In genomic region chr2:219598308-219599078, GRCh38 we compare ENCODE assay signal across 8 cellular contexts. TPM values are rescaled to one million over a fixed set of nuclear protein-coding genes. Genes with fewer than 3 reads are reported as not detected.
DNase-seq lines count a peak whose midpoint lies in the region; ATAC-seq, FAIRE-seq and TF ChIP-seq lines count a peak whose summit lies in the region.

No MANE protein-coding gene starts in this region.

- peaks cover 20% of the 10 kb centered on the region for H3K4me1 Mint-ChIP-seq in activated naive CD8-positive, alpha-beta T cell (ENCODE audit: low read depth)
- H3K4me1 Mint-ChIP-seq in type B pancreatic cell (ENCODE audit: unreplicated experiment), result peaks cover 31% of the 10 kb centered on the region

- H3K9me3 ChIP-seq in left ventricle myocardium inferior (replicated peaks), result no peaks in the 10 kb centered on the region
- H3K9me3 ChIP-seq in HepG2 (ENCODE audit: low read length), result no peaks in the 10 kb centered on the region

- no peak for TF ChIP-seq EP300 in HepG2 (IDR thresholded peaks at IDR 0.05; ENCODE audit: low read depth in 2 of 2, low read length in 2 of 2)
- no peak for TF ChIP-seq EP300 in HepG2 (CRISPR knock-in tag; IDR thresholded peaks at IDR 0.05; ENCODE audit: borderline replicate concordance)

- H3K4me2 ChIP-seq in HepG2 (ENCODE audit: low read depth, low read length), result peak overlapping the region; percentile 98

- POLR2A ChIA-PET in HepG2 (lab: Yijun Ruan, JAX), result interaction anchor here (0.7 to 7.6 kb wide), 12 partner anchors 10 to 210 kb away, joined by 3 to 150 read pairs (median 22); partner anchors contain the start of genes CHPF, DNPEP, GMPPA and INHA

- DNase-seq in left ventricle myocardium inferior (no peak), cardiac septum (ENCODE audit: low spot score) (no peak), HepG2 (ENCODE audit: low spot score) (no peak), type B pancreatic cell (ENCODE audit: extremely low spot score, unreplicated experiment) (no peak), GM10266 (ENCODE audit: extremely low spot score) (no peak)
- no peak for DNase-seq in activated CD4-positive, CD25-positive, alpha-beta regulatory T cell (lab: John Stamatoyannopoulos, UW)

- no peaks in the 10 kb centered on the region for H3K27me3 ChIP-seq in left ventricle myocardium inferior (ENCODE audit: low read depth)
- no peaks in the 10 kb centered on the region; a peak in 1 of 5 replicates for H3K27me3 ChIP-seq in HepG2 (ENCODE audit: control insufficient read depth in 1 of 2, insufficient read depth in 2 of 2, low read length in 2 of 2)

- intact Hi-C loops in left ventricle myocardium inferior (cut with micrococcal nuclease), result no loop called here
- intact Hi-C loops in cardiac septum (cut with DNase I), result no loop called here
- intact Hi-C loops in HepG2 (cut with micrococcal nuclease; ENCODE audit: unreplicated experiment), result loop anchor here (5.0 kb wide), 3 partner anchors 36 to 211 kb away; partner anchors contain the start of genes DNPEP and GMPPA

- H3K36me3 Mint-ChIP-seq in activated naive CD8-positive, alpha-beta T cell, result peaks cover 5% of the 10 kb centered on the region
- no peaks in the 10 kb centered on the region for H3K36me3 Mint-ChIP-seq in type B pancreatic cell

- FAIRE-seq in HepG2 (lab: Jason Lieb, UNC), result no peak

- peak overlapping the region; percentile 97 for H3K4me3 Mint-ChIP-seq in activated naive CD8-positive, alpha-beta T cell
- H3K4me3 Mint-ChIP-seq in type B pancreatic cell, result peak overlapping the region; percentile 98

- H3K9me3 Mint-ChIP-seq in activated naive CD8-positive, alpha-beta T cell (ENCODE audit: low read depth), result no peaks in the 10 kb centered on the region
- no peaks in the 10 kb centered on the region for H3K9me3 Mint-ChIP-seq in type B pancreatic cell

- 18% methylated on average over 9 of the region's 9 CpGs for WGBS in HepG2 (ENCODE audit: low lambda C conversion rate)

- peak overlapping the region; percentile 96 for H3K27ac Mint-ChIP-seq in activated naive CD8-positive, alpha-beta T cell
- H3K27ac Mint-ChIP-seq in type B pancreatic cell, result peak overlapping the region; percentile 98

- no peaks in the 10 kb centered on the region for H4K20me1 ChIP-seq in HepG2 (ENCODE audit: insufficient read depth, low read length)

- peak overlapping the region; percentile 98 for H3K27ac ChIP-seq in left ventricle myocardium inferior (replicated peaks)
- peak overlapping the region; percentile 95 for H3K27ac ChIP-seq in HepG2 (ENCODE audit: extremely low read length, insufficient read depth, low read length)

- H3K27me3 Mint-ChIP-seq in activated naive CD8-positive, alpha-beta T cell, result peaks cover 1% of the 10 kb centered on the region
- no peaks in the 10 kb centered on the region for H3K27me3 Mint-ChIP-seq in type B pancreatic cell

- TSS peak; percentile 84 for BruUV-seq in HepG2 (replicated peaks; lab: Mats Ljungman, UMichigan)

- H3K4me1 ChIP-seq in left ventricle myocardium inferior (peaks cover 25% of the 10 kb centered on the region), HepG2 (ENCODE audit: insufficient read depth, low read length) (peaks cover 45% of the 10 kb centered on the region)

- TF ChIP-seq CTCF in left ventricle myocardium inferior (IDR thresholded peaks at IDR 0.05; ENCODE audit: borderline replicate concordance), result no peak
- TF ChIP-seq CTCF in HepG2 (CRISPR knock-in tag; IDR thresholded peaks at IDR 0.05), result no peak
- no peak for TF ChIP-seq CTCF in type B pancreatic cell (conservative IDR thresholded peaks at IDR 0.05)
- no peak for TF ChIP-seq CTCF in GM10266 (IDR thresholded peaks at IDR 0.05; ENCODE audit: control insufficient read depth, insufficient read depth, low read depth, missing control alignments)

- peak overlapping the region; percentile 95 for H3K9ac ChIP-seq in HepG2 (ENCODE audit: insufficient read depth, low read depth, low read length)

- CTCF ChIA-PET in HepG2 (lab: Yijun Ruan, JAX; ENCODE audit: low intra/inter-chr PET ratio, low total read pairs), result interaction anchor here (1.3 to 2.3 kb wide), 2 partner anchors 44 to 57 kb away, joined by 7 to 12 read pairs; no protein-coding TSS in a partner anchor

- TF ChIP-seq POLR2A in HepG2 (IDR thresholded peaks at IDR 0.05; ENCODE audit: insufficient read depth in 1 of 2, low read depth in 2 of 2, low read length in 2 of 2), result peak in 1 of 2 experiments; percentile 65; a peak in 3 of 4 replicates

- peak overlapping the region; percentile 68 for H2AFZ ChIP-seq in HepG2 (ENCODE audit: low read length)

- H3K4me3 ChIP-seq in left ventricle myocardium inferior (peak overlapping the region; percentile 81), HepG2 (replicated peaks in 1 of 3; ENCODE audit: insufficient read depth in 1 of 3, low read depth in 2 of 3, low read length in 3 of 3) (peak overlapping the region; percentile 72 to 91 (median 74))

- TF ChIP-seq RAD21 in HepG2 (CRISPR knock-in tag; IDR thresholded peaks at IDR 0.05), result no peak

- ATAC-seq in HepG2 (no peak), HG02588 (IDR thresholded peaks at IDR 0.05; ENCODE audit: unreplicated experiment) (no peak)

- H3K36me3 ChIP-seq in left ventricle myocardium inferior (peaks cover 24% of the 10 kb centered on the region), HepG2 (replicated peaks in 1 of 2; ENCODE audit: control insufficient read depth in 1 of 2, insufficient read depth in 2 of 2, low read length in 2 of 2) (peaks cover 9 to 15% of the 10 kb centered on the region in 2 experiments; a peak in 4 of 5 replicates)

- in situ Hi-C loops in HepG2 (cut with HindIII; ENCODE audit: extremely low pct_ligation_motif_present, low pct_unique_long_range_greater_than_20kb), result loop anchor here (5.0 kb wide), 1 partner anchor 36 kb away; no protein-coding TSS in a partner anchor

- peaks cover 6% of the 10 kb centered on the region for H3K79me2 ChIP-seq in HepG2 (ENCODE audit: insufficient read depth, low read length)

RNA-seq across cellular contexts. Expression of gene STK11IP, which starts 0.8 kb away (rescaled TPM):
- total RNA-seq in left ventricle myocardium inferior, result 15.9 TPM
- total RNA-seq in cardiac septum, result 20.2 TPM
- total RNA-seq in HepG2 (2016; rRNA removed; fragmentation: Illumina TruSeq; extraction: Trizol), result 5.6 and 12.8 TPM in 2 replicates
- 3.5 and 4.7 TPM in 2 replicates for total RNA-seq in HepG2 (2016; cell fraction: cytosol; rRNA removed; fragmentation: Illumina TruSeq; extraction: Trizol; ENCODE audit: low read depth)
- total RNA-seq in HepG2 (2016; cell fraction: insoluble cytoplasmic fraction; rRNA removed; fragmentation: Illumina TruSeq; extraction: Trizol), result 5.0 and 14.2 TPM in 2 replicates
- 2.7 and 3.2 TPM in 2 replicates for total RNA-seq in HepG2 (2016; cell fraction: membrane; rRNA removed; fragmentation: Illumina TruSeq; extraction: Trizol)
- 20.7 and 21.9 TPM in 2 replicates for total RNA-seq in HepG2 (2016; cell fraction: nucleus; rRNA removed; fragmentation: Illumina TruSeq; extraction: Trizol)
- polyA plus RNA-seq in HepG2 (2011; rRNA removed), result 24.0 and 30.2 TPM in 2 replicates
- 5.6 and 8.5 TPM in 2 replicates for polyA plus RNA-seq in HepG2 (2011; cell fraction: cytosol; rRNA removed)
- polyA plus RNA-seq in HepG2 (2011; cell fraction: nucleus; rRNA removed), result 272 and 337 TPM in 2 replicates
- polyA plus RNA-seq in HepG2 (2012), result 18.1 and 20.5 TPM in 2 replicates
- polyA plus RNA-seq in HepG2 (2016; cell fraction: cytosol; fragmentation: Illumina TruSeq; extraction: Trizol; ENCODE audit: low read depth), result 0.70 and 0.72 TPM in 2 replicates
- polyA plus RNA-seq in HepG2 (2016; cell fraction: insoluble cytoplasmic fraction; fragmentation: Illumina TruSeq; extraction: Trizol; ENCODE audit: low read depth), result 3.7 and 5.6 TPM in 2 replicates
- 1.2 TPM in 2 replicates for polyA plus RNA-seq in HepG2 (2016; cell fraction: membrane; fragmentation: Illumina TruSeq; extraction: Trizol; ENCODE audit: low read depth)
- 44.8 and 52.7 TPM in 2 replicates for polyA plus RNA-seq in HepG2 (2016; cell fraction: nucleus; fragmentation: Illumina TruSeq; extraction: Trizol; ENCODE audit: insufficient read depth, low read depth)
- polyA minus RNA-seq in HepG2 (2011; rRNA and poly(A)+ RNA removed; ENCODE audit: low replicate concordance), result 23.0 and 45.7 TPM in 2 replicates
- 8.2 and 10.4 TPM in 2 replicates for polyA minus RNA-seq in HepG2 (2011; cell fraction: cytosol; rRNA and poly(A)+ RNA removed)
- 52.1 and 52.7 TPM in 2 replicates for polyA minus RNA-seq in HepG2 (2011; cell fraction: nucleus; rRNA and poly(A)+ RNA removed)
- 30.7 and 42.5 TPM in 2 replicates for total RNA-seq in type B pancreatic cell (ENCODE audit: low replicate concordance)

RNA-seq across cellular contexts. Expression of gene INHA, which starts 26.4 kb away (rescaled TPM):
- total RNA-seq in left ventricle myocardium inferior, result 2.4 TPM
- 0.59 TPM for total RNA-seq in cardiac septum
- total RNA-seq in HepG2 (2016; rRNA removed; fragmentation: Illumina TruSeq; extraction: Trizol), result 1.9 and 4.1 TPM in 2 replicates
- total RNA-seq in HepG2 (2016; cell fraction: cytosol; rRNA removed; fragmentation: Illumina TruSeq; extraction: Trizol; ENCODE audit: low read depth), result 3.4 and 4.1 TPM in 2 replicates
- 2.5 and 3.2 TPM in 2 replicates for total RNA-seq in HepG2 (2016; cell fraction: insoluble cytoplasmic fraction; rRNA removed; fragmentation: Illumina TruSeq; extraction: Trizol)
- total RNA-seq in HepG2 (2016; cell fraction: membrane; rRNA removed; fragmentation: Illumina TruSeq; extraction: Trizol), result 3.4 and 5.3 TPM in 2 replicates
- 2.0 and 3.3 TPM in 2 replicates for total RNA-seq in HepG2 (2016; cell fraction: nucleus; rRNA removed; fragmentation: Illumina TruSeq; extraction: Trizol)
- polyA plus RNA-seq in HepG2 (2011; rRNA removed), result 15.2 and 23.1 TPM in 2 replicates
- 13.0 and 22.2 TPM in 2 replicates for polyA plus RNA-seq in HepG2 (2011; cell fraction: cytosol; rRNA removed)
- 28.4 and 35.0 TPM in 2 replicates for polyA plus RNA-seq in HepG2 (2011; cell fraction: nucleus; rRNA removed)
- polyA plus RNA-seq in HepG2 (2012), result 11.4 and 17.5 TPM in 2 replicates
- polyA plus RNA-seq in HepG2 (2016; cell fraction: cytosol; fragmentation: Illumina TruSeq; extraction: Trizol; ENCODE audit: low read depth), result 3.1 and 3.7 TPM in 2 replicates
- polyA plus RNA-seq in HepG2 (2016; cell fraction: insoluble cytoplasmic fraction; fragmentation: Illumina TruSeq; extraction: Trizol; ENCODE audit: low read depth), result 2.1 TPM in 2 replicates
- 3.5 and 4.5 TPM in 2 replicates for polyA plus RNA-seq in HepG2 (2016; cell fraction: membrane; fragmentation: Illumina TruSeq; extraction: Trizol; ENCODE audit: low read depth)
- polyA plus RNA-seq in HepG2 (2016; cell fraction: nucleus; fragmentation: Illumina TruSeq; extraction: Trizol; ENCODE audit: insufficient read depth, low read depth), result 3.6 and 4.6 TPM in 2 replicates
- 1.0 and 25.1 TPM in 2 replicates for polyA minus RNA-seq in HepG2 (2011; rRNA and poly(A)+ RNA removed; ENCODE audit: low replicate concordance)
- polyA minus RNA-seq in HepG2 (2011; cell fraction: cytosol; rRNA and poly(A)+ RNA removed), result 5.1 and 5.8 TPM in 2 replicates
- polyA minus RNA-seq in HepG2 (2011; cell fraction: nucleus; rRNA and poly(A)+ RNA removed), result 2.3 and 2.6 TPM in 2 replicates
- total RNA-seq in type B pancreatic cell (ENCODE audit: low replicate concordance), result 1.2 and 1.3 TPM in 2 replicates

RNA-seq across cellular contexts. Expression of gene OBSL1, which starts 27.2 kb away (rescaled TPM):
- total RNA-seq in left ventricle myocardium inferior (208 TPM), cardiac septum (199 TPM), HepG2 (2016; rRNA removed; fragmentation: Illumina TruSeq; extraction: Trizol) (65.4 and 86.7 TPM in 2 replicates), type B pancreatic cell (ENCODE audit: low replicate concordance) (118 and 197 TPM in 2 replicates)
- total RNA-seq in HepG2 (2016; cell fraction: cytosol; rRNA removed; fragmentation: Illumina TruSeq; extraction: Trizol; ENCODE audit: low read depth), result 17.5 and 19.8 TPM in 2 replicates
- 54.2 and 89.3 TPM in 2 replicates for total RNA-seq in HepG2 (2016; cell fraction: insoluble cytoplasmic fraction; rRNA removed; fragmentation: Illumina TruSeq; extraction: Trizol)
- 30.2 and 34.7 TPM in 2 replicates for total RNA-seq in HepG2 (2016; cell fraction: membrane; rRNA removed; fragmentation: Illumina TruSeq; extraction: Trizol)
- total RNA-seq in HepG2 (2016; cell fraction: nucleus; rRNA removed; fragmentation: Illumina TruSeq; extraction: Trizol), result 65.9 and 71.3 TPM in 2 replicates
- 218 and 229 TPM in 2 replicates for polyA plus RNA-seq in HepG2 (2011; rRNA removed)
- 176 and 256 TPM in 2 replicates for polyA plus RNA-seq in HepG2 (2011; cell fraction: cytosol; rRNA removed)
- polyA plus RNA-seq in HepG2 (2011; cell fraction: nucleus; rRNA removed), result 886 and 1,174 TPM in 2 replicates
- 161 and 176 TPM in 2 replicates for polyA plus RNA-seq in HepG2 (2012)
- 10.0 and 11.3 TPM in 2 replicates for polyA plus RNA-seq in HepG2 (2016; cell fraction: cytosol; fragmentation: Illumina TruSeq; extraction: Trizol; ENCODE audit: low read depth)
- polyA plus RNA-seq in HepG2 (2016; cell fraction: insoluble cytoplasmic fraction; fragmentation: Illumina TruSeq; extraction: Trizol; ENCODE audit: low read depth), result 66.1 and 91.2 TPM in 2 replicates
- 22.2 and 25.7 TPM in 2 replicates for polyA plus RNA-seq in HepG2 (2016; cell fraction: membrane; fragmentation: Illumina TruSeq; extraction: Trizol; ENCODE audit: low read depth)
- polyA plus RNA-seq in HepG2 (2016; cell fraction: nucleus; fragmentation: Illumina TruSeq; extraction: Trizol; ENCODE audit: insufficient read depth, low read depth), result 147 and 161 TPM in 2 replicates
- polyA minus RNA-seq in HepG2 (2011; rRNA and poly(A)+ RNA removed; ENCODE audit: low replicate concordance), result 27.0 and 477 TPM in 2 replicates
- 210 and 260 TPM in 2 replicates for polyA minus RNA-seq in HepG2 (2011; cell fraction: cytosol; rRNA and poly(A)+ RNA removed)
- polyA minus RNA-seq in HepG2 (2011; cell fraction: nucleus; rRNA and poly(A)+ RNA removed), result 189 and 199 TPM in 2 replicates

RNA-seq across cellular contexts. Expression of gene SLC4A3, which starts 28.9 kb away (rescaled TPM):
- 426 TPM for total RNA-seq in left ventricle myocardium inferior
- 396 TPM for total RNA-seq in cardiac septum
- 0.10 and 0.18 TPM in 2 replicates for total RNA-seq in HepG2 (2016; rRNA removed; fragmentation: Illumina TruSeq; extraction: Trizol)
- total RNA-seq in HepG2 (2016; cell fraction: cytosol; rRNA removed; fragmentation: Illumina TruSeq; extraction: Trizol; ENCODE audit: low read depth), result not detected in 2 replicates
- total RNA-seq in HepG2 (2016; cell fraction: insoluble cytoplasmic fraction; rRNA removed; fragmentation: Illumina TruSeq; extraction: Trizol), result 0.13 and 0.22 TPM in 2 replicates
- total RNA-seq in HepG2 (2016; cell fraction: membrane; rRNA removed; fragmentation: Illumina TruSeq; extraction: Trizol), result not detected in 2 replicates
- total RNA-seq in HepG2 (2016; cell fraction: nucleus; rRNA removed; fragmentation: Illumina TruSeq; extraction: Trizol), result 0.22 and 0.53 TPM in 2 replicates
- 0.95 and 1.2 TPM in 2 replicates for polyA plus RNA-seq in HepG2 (2011; rRNA removed)
- polyA plus RNA-seq in HepG2 (2011; cell fraction: cytosol; rRNA removed), result 0.55 and 0.62 TPM in 2 replicates
- polyA plus RNA-seq in HepG2 (2011; cell fraction: nucleus; rRNA removed), result 10.4 and 15.1 TPM in 2 replicates
- 0.32 and 0.75 TPM in 2 replicates for polyA plus RNA-seq in HepG2 (2012)
- polyA plus RNA-seq in HepG2 (2016; cell fraction: cytosol; fragmentation: Illumina TruSeq; extraction: Trizol; ENCODE audit: low read depth), result 0.05 TPM in 1 of 2 replicates, not detected in the other
- 0.17 TPM in 1 of 2 replicates, not detected in the other for polyA plus RNA-seq in HepG2 (2016; cell fraction: insoluble cytoplasmic fraction; fragmentation: Illumina TruSeq; extraction: Trizol; ENCODE audit: low read depth)
- polyA plus RNA-seq in HepG2 (2016; cell fraction: membrane; fragmentation: Illumina TruSeq; extraction: Trizol; ENCODE audit: low read depth), result 0.13 TPM in 1 of 2 replicates, not detected in the other
- polyA plus RNA-seq in HepG2 (2016; cell fraction: nucleus; fragmentation: Illumina TruSeq; extraction: Trizol; ENCODE audit: insufficient read depth, low read depth), result 0.52 and 0.57 TPM in 2 replicates
- polyA minus RNA-seq in HepG2 (2011; rRNA and poly(A)+ RNA removed; ENCODE audit: low replicate concordance), result 1.2 TPM in 1 of 2 replicates, not detected in the other
- 0.70 TPM in 1 of 2 replicates, not detected in the other for polyA minus RNA-seq in HepG2 (2011; cell fraction: cytosol; rRNA and poly(A)+ RNA removed)
- 2.1 and 2.6 TPM in 2 replicates for polyA minus RNA-seq in HepG2 (2011; cell fraction: nucleus; rRNA and poly(A)+ RNA removed)
- total RNA-seq in type B pancreatic cell (ENCODE audit: low replicate concordance), result 8.0 and 15.8 TPM in 2 replicates

RNA-seq across cellular contexts. Expression of gene TMEM198, which starts 54.7 kb away (rescaled TPM):
- total RNA-seq in left ventricle myocardium inferior (2.5 TPM), cardiac septum (1.8 TPM), HepG2 (2016; rRNA removed; fragmentation: Illumina TruSeq; extraction: Trizol) (11.6 and 17.3 TPM in 2 replicates), type B pancreatic cell (ENCODE audit: low replicate concordance) (7.8 and 9.7 TPM in 2 replicates)
- total RNA-seq in HepG2 (2016; cell fraction: cytosol; rRNA removed; fragmentation: Illumina TruSeq; extraction: Trizol; ENCODE audit: low read depth), result 12.3 and 16.3 TPM in 2 replicates
- total RNA-seq in HepG2 (2016; cell fraction: insoluble cytoplasmic fraction; rRNA removed; fragmentation: Illumina TruSeq; extraction: Trizol), result 10.7 and 17.8 TPM in 2 replicates
- 26.8 and 32.4 TPM in 2 replicates for total RNA-seq in HepG2 (2016; cell fraction: membrane; rRNA removed; fragmentation: Illumina TruSeq; extraction: Trizol)
- 9.3 and 11.7 TPM in 2 replicates for total RNA-seq in HepG2 (2016; cell fraction: nucleus; rRNA removed; fragmentation: Illumina TruSeq; extraction: Trizol)
- 23.5 and 40.8 TPM in 2 replicates for polyA plus RNA-seq in HepG2 (2011; rRNA removed)
- polyA plus RNA-seq in HepG2 (2011; cell fraction: cytosol; rRNA removed), result 43.6 and 52.1 TPM in 2 replicates
- 61.3 and 68.7 TPM in 2 replicates for polyA plus RNA-seq in HepG2 (2011; cell fraction: nucleus; rRNA removed)
- 41.3 and 49.8 TPM in 2 replicates for polyA plus RNA-seq in HepG2 (2012)
- polyA plus RNA-seq in HepG2 (2016; cell fraction: cytosol; fragmentation: Illumina TruSeq; extraction: Trizol; ENCODE audit: low read depth), result 16.5 and 21.1 TPM in 2 replicates
- polyA plus RNA-seq in HepG2 (2016; cell fraction: insoluble cytoplasmic fraction; fragmentation: Illumina TruSeq; extraction: Trizol; ENCODE audit: low read depth), result 12.8 and 14.5 TPM in 2 replicates
- polyA plus RNA-seq in HepG2 (2016; cell fraction: membrane; fragmentation: Illumina TruSeq; extraction: Trizol; ENCODE audit: low read depth), result 27.9 and 28.1 TPM in 2 replicates
- 17.1 and 19.3 TPM in 2 replicates for polyA plus RNA-seq in HepG2 (2016; cell fraction: nucleus; fragmentation: Illumina TruSeq; extraction: Trizol; ENCODE audit: insufficient read depth, low read depth)
- polyA minus RNA-seq in HepG2 (2011; rRNA and poly(A)+ RNA removed; ENCODE audit: low replicate concordance), result 2.1 and 67.2 TPM in 2 replicates
- 26.3 and 28.6 TPM in 2 replicates for polyA minus RNA-seq in HepG2 (2011; cell fraction: cytosol; rRNA and poly(A)+ RNA removed)
- 12.9 and 13.6 TPM in 2 replicates for polyA minus RNA-seq in HepG2 (2011; cell fraction: nucleus; rRNA and poly(A)+ RNA removed)
